ENCODE assay signal across 19 cellular contexts in genomic region chr6:106056060-106056737, GRCh38. TPM values are rescaled to one million over a fixed set of nuclear protein-coding genes. Genes with fewer than 3 reads are reported as not detected.
DNase-seq lines count a peak whose midpoint lies in the region; ATAC-seq, FAIRE-seq and TF ChIP-seq lines count a peak whose summit lies in the region.
"Had no signal": no experiment of that assay in that cellular context is flagged by ENCODE, and none has a peak within 500 bp of the region (broad histone marks: within the 10 kb centered on the region; RNA-seq: fewer than 3 reads in every experiment).

No MANE protein-coding gene starts in this region.

- no peak overlapping the region for H2AK5ac ChIP-seq in H1 (ENCODE audit: low read depth, low read length)

- ATAC-seq in CD4-positive, alpha-beta T cell (ENCODE audit: poor library complexity) = peak; percentile 93
- ATAC-seq in HG02678 (IDR thresholded peaks at IDR 0.05; ENCODE audit: unreplicated experiment) = no peak
- ATAC-seq: activated T-cell treated with anti-CD3 and anti-CD28 coated beads, Interleukin-2, amount 50 U/mL, for 72 hours; stimulated activated memory B cell treated with anti-CD40 and anti-IgM and Interleukin-4, amounts not matched to agents 10 μg/mL and 1 μg/mL and 100 μg/mL, for 72 hours had no signal

- no peak overlapping the region for H2BK12ac ChIP-seq in H1 (ENCODE audit: low read depth, low read length)

- peak; percentile 7 for FAIRE-seq in H1 (lab: Jason Lieb, UNC)

- H3K27ac Mint-ChIP-seq in CD4-positive, alpha-beta T cell = no peak overlapping the region
- H3K27ac Mint-ChIP-seq: activated T-cell treated with anti-CD3 and anti-CD28 coated beads, Interleukin-2, amount 50 U/mL, for 72 hours; nephron; stimulated activated memory B cell treated with anti-CD40 and anti-IgM and Interleukin-4, amounts not matched to agents 10 μg/mL and 1 μg/mL and 100 μg/mL, for 72 hours had no signal

- H3K79me2 ChIP-seq in H1 (ENCODE audit: control insufficient read depth in 1 of 2, insufficient read depth in 2 of 2, low read length in 2 of 2) = no peaks in the 10 kb centered on the region

- H3K27me3 ChIP-seq in CD4-positive, alpha-beta T cell (ENCODE audit: control insufficient read depth, insufficient read depth, low read length) = no peaks in the 10 kb centered on the region
- no peaks in the 10 kb centered on the region; a peak in 1 of 7 replicates for H3K27me3 ChIP-seq in H1 (replicated peaks in 1 of 4; ENCODE audit: control insufficient read depth in 3 of 4, extremely low read depth in 1 of 4, insufficient read depth in 3 of 4, low read length in 3 of 4)
- H3K27me3 ChIP-seq: thyroid gland had no signal

- peaks cover 0 to 7% (median under 1%) of the 10 kb centered on the region in 4 experiments; a peak in 3 of 7 replicates for H3K4me1 ChIP-seq in H1 (replicated peaks in 1 of 4; ENCODE audit: control insufficient read depth in 3 of 4, insufficient read depth in 4 of 4, low read length in 3 of 4)

- DNase-seq in CD4-positive, alpha-beta T cell = peak in 1 of 10 experiments; percentile 8
- DNase-seq in OCI-M1 (lab: John Stamatoyannopoulos, UW) (peak; percentile 40), H1 (ENCODE audit: low read depth in 1 of 2, low spot score in 2 of 2) (no peak), NCI-H2171 (lab: John Stamatoyannopoulos, UW) (no peak)
- no peak for DNase-seq in stimulated activated CD4-positive, alpha-beta T cell treated with anti-CD3 and anti-CD28 coated beads, Interleukin-4, amount 100 ng/mL, for 24 hours
- DNase-seq in activated CD8-positive, alpha-beta memory T cell treated with anti-CD3 and anti-CD28 coated beads, Interleukin-2, amount 50 U/mL, for 4 hours = no peak
- DNase-seq: activated T-cell treated with anti-CD3 and anti-CD28 coated beads, Interleukin-2, amount 50 U/mL, for 72 hours; AML-193; amniotic stem cell; HCEC 1CT; NCI-H146; NCI-H446; SHP77 treated with DMSO at 0.1 percent for 48 hours; stimulated activated CD4-positive, alpha-beta T cell treated with anti-CD3 and anti-CD28 coated beads, Interleukin-12 subunit alpha, Interleukin-12 subunit beta, amount 100 ng/mL, for 4 hours; thyroid gland had no signal

- POLR2A ChIA-PET in CD4-positive, alpha-beta T cell (lab: Charles Lee) = interaction anchor here (0.7 to 1.7 kb wide), 8 partner anchors 9 to 63 kb away, joined by 3 to 8 read pairs (median 4); no protein-coding TSS in a partner anchor
- POLR2A ChIA-PET in H1 (lab: Charles Lee; ENCODE audit: partially characterized antibody) = no interaction called here

- no peaks in the 10 kb centered on the region for H3K36me3 Mint-ChIP-seq in CD4-positive, alpha-beta T cell (ENCODE audit: low read depth)
- H3K36me3 Mint-ChIP-seq: stimulated activated memory B cell treated with anti-CD40 and anti-IgM and Interleukin-4, amounts not matched to agents 10 μg/mL and 1 μg/mL and 100 μg/mL, for 72 hours had no signal

- H3K9me3 ChIP-seq in CD4-positive, alpha-beta T cell (ENCODE audit: control insufficient read depth, low read length) = no peaks in the 10 kb centered on the region
- H3K9me3 ChIP-seq in H1 (ENCODE audit: insufficient read depth in 2 of 2, low read depth in 1 of 2, low read length in 1 of 2) = no peaks in the 10 kb centered on the region
- H3K9me3 ChIP-seq: thyroid gland had no signal

- H4K8ac ChIP-seq in H1 (ENCODE audit: extremely low read depth, insufficient read depth, low read length) = no peak overlapping the region

- 50% methylated on average over 5 of the region's 5 CpGs; no CpG with 5 or more reads in 1 of the 2 experiments for WGBS in H1 (ENCODE audit: extremely low coverage in 1 of 2, insufficient coverage in 1 of 2, insufficient read length in 1 of 2, insufficient replicate concordance in 2 of 2, low coverage in 1 of 2, low lambda C conversion rate in 2 of 2, missing lambda C conversion rate in 1 of 2), 2 experiments

- TF ChIP-seq CTCF in 22Rv1 (IDR thresholded peaks at IDR 0.05) (0 out of 2 replicates have a peak, but pooled peaks have one; percentile 13), H1 (IDR thresholded peaks at IDR 0.05; ENCODE audit: control extremely low read depth in 1 of 3, insufficient read depth in 1 of 3, low read depth in 1 of 3, low read length in 3 of 3) (no peak)
- TF ChIP-seq CTCF in CD4-positive, alpha-beta T cell (IDR thresholded peaks at IDR 0.05) = no peak

- H4K20me1 ChIP-seq in H1 (replicated peaks in 1 of 2; ENCODE audit: control insufficient read depth in 1 of 2, insufficient read depth in 2 of 2, low read length in 2 of 2) = no peaks in the 10 kb centered on the region

- no peak overlapping the region for H3K56ac ChIP-seq in H1 (replicated peaks; ENCODE audit: insufficient read length, low read depth, low read length)

- H3K4me3 ChIP-seq in H1 (ENCODE audit: extremely low read depth in 1 of 4, insufficient read depth in 2 of 4, low read depth in 3 of 4, low read length in 4 of 4) = no peak overlapping the region
- H3K4me3 ChIP-seq: thyroid gland had no signal

- no peak for TF ChIP-seq EP300 in H1 (IDR thresholded peaks at IDR 0.05; ENCODE audit: borderline replicate concordance in 1 of 2, low read depth in 2 of 2, low read length in 2 of 2)

- H2BK15ac ChIP-seq in H1 (ENCODE audit: low read length) = no peak overlapping the region

- H3K4me2 ChIP-seq in H1 (ENCODE audit: insufficient read depth in 1 of 2, low read depth in 2 of 2, low read length in 2 of 2) = peak overlapping the region in 1 of 2 experiments; percentile 24; a peak in 1 of 4 replicates

- no peak overlapping the region for H3K23ac ChIP-seq in H1 (ENCODE audit: insufficient read length)

- no peak overlapping the region for H3K9ac ChIP-seq in H1 (replicated peaks in 1 of 4; ENCODE audit: extremely low read depth in 1 of 4, low read depth in 3 of 4, low read length in 3 of 4)

- H2BK5ac ChIP-seq in H1 (ENCODE audit: low read depth, low read length) = no peak overlapping the region

- no peaks in the 10 kb centered on the region for H3K36me3 ChIP-seq in H1 (ENCODE audit: control insufficient read depth in 2 of 4, insufficient read depth in 4 of 4, low read length in 3 of 4)
- H3K36me3 ChIP-seq: thyroid gland had no signal

- H4K91ac ChIP-seq in H1 (replicated peaks; ENCODE audit: insufficient read length, low read length) = no peak overlapping the region

- H3K4me3 Mint-ChIP-seq in CD4-positive, alpha-beta T cell = peak overlapping the region; percentile 27
- H3K4me3 Mint-ChIP-seq: nephron; stimulated activated memory B cell treated with anti-CD40 and anti-IgM and Interleukin-4, amounts not matched to agents 10 μg/mL and 1 μg/mL and 100 μg/mL, for 72 hours had no signal

- no peaks in the 10 kb centered on the region for H3K23me2 ChIP-seq in H1 (ENCODE audit: low read depth, low read length)

- no peak for TF ChIP-seq RAD21 in H1 (IDR thresholded peaks at IDR 0.05 in 1 of 2, conservative IDR thresholded peaks at IDR 0.05 in 1 of 2; ENCODE audit: low read depth in 2 of 2, low read length in 2 of 2)

- peaks cover 29% of the 10 kb centered on the region for H3K4me1 Mint-ChIP-seq in CD4-positive, alpha-beta T cell (ENCODE audit: low read depth)
- H3K4me1 Mint-ChIP-seq: stimulated activated memory B cell treated with anti-CD40 and anti-IgM and Interleukin-4, amounts not matched to agents 10 μg/mL and 1 μg/mL and 100 μg/mL, for 72 hours had no signal

- H3K27ac ChIP-seq in 22Rv1 (peak overlapping the region; percentile 79), H1 (ENCODE audit: low read depth, low read length) (no peak overlapping the region)
- H3K27ac ChIP-seq in CD4-positive, alpha-beta T cell (ENCODE audit: low read depth, low read length) = no peak overlapping the region
- H3K27ac ChIP-seq: thyroid gland had no signal

- no peaks in the 10 kb centered on the region for H3K79me1 ChIP-seq in H1 (ENCODE audit: low read depth, low read length)

- H2BK120ac ChIP-seq in H1 (replicated peaks; ENCODE audit: low read depth, low read length) = no peak overlapping the region

- 0 out of 2 replicates have a peak overlapping the region, but pooled peaks have one; percentile 38 for H2AFZ ChIP-seq in H1 (ENCODE audit: low read length)

- intact Hi-C loops in CD4-positive, alpha-beta T cell (cut with DNase I, micrococcal nuclease) = no loop called here

- no peak overlapping the region for H2BK20ac ChIP-seq in H1 (ENCODE audit: low read length)

- H3K18ac ChIP-seq in H1 (ENCODE audit: extremely low read depth, low read length) = no peak overlapping the region

- H3K4ac ChIP-seq in H1 (replicated peaks; ENCODE audit: insufficient read length, low read depth, low read length) = no peak overlapping the region

- no peak for TF ChIP-seq POLR2A in H1 (IDR thresholded peaks at IDR 0.05; ENCODE audit: control extremely low read depth in 1 of 2, low read depth in 2 of 2, low read length in 2 of 2)

- no peak overlapping the region for H3K14ac ChIP-seq in H1 (ENCODE audit: insufficient read length)

- H3K27me3 Mint-ChIP-seq in CD4-positive, alpha-beta T cell = no peaks in the 10 kb centered on the region
- H3K27me3 Mint-ChIP-seq: stimulated activated memory B cell treated with anti-CD40 and anti-IgM and Interleukin-4, amounts not matched to agents 10 μg/mL and 1 μg/mL and 100 μg/mL, for 72 hours had no signal

- CTCF ChIA-PET in CD4-positive, alpha-beta T cell (lab: Charles Lee) = interaction anchor here (0.5 to 1.7 kb wide), 4 partner anchors 9 to 141 kb away, joined by 3 to 5 read pairs (median 3); partner anchors contain the start of gene PRDM1
- CTCF ChIA-PET in H1 (lab: Charles Lee; ENCODE audit: partially characterized antibody) = interaction anchor here (0.5 to 1.7 kb wide), 7 partner anchors 16 to 961 kb away, joined by 3 to 5 read pairs (median 3); no protein-coding TSS in a partner anchor

- H3K9me3 Mint-ChIP-seq in CD4-positive, alpha-beta T cell = no peaks in the 10 kb centered on the region
- H3K9me3 Mint-ChIP-seq: activated T-cell treated with anti-CD3 and anti-CD28 coated beads, Interleukin-2, amount 50 U/mL, for 72 hours; nephron; stimulated activated memory B cell treated with anti-CD40 and anti-IgM and Interleukin-4, amounts not matched to agents 10 μg/mL and 1 μg/mL and 100 μg/mL, for 72 hours had no signal

- H4K5ac ChIP-seq in H1 (ENCODE audit: insufficient read length, low read depth, low read length) = no peak overlapping the region

TF ChIP-seq in H1, 55 proteins besides CTCF, POLR2A, EP300 and RAD21 (continues in another document):
- no peak for TF ChIP-seq GTF2F1 (IDR thresholded peaks at IDR 0.05; ENCODE audit: borderline replicate concordance, low read depth, low read length)
- no peak for TF ChIP-seq SP2 (IDR thresholded peaks at IDR 0.05; ENCODE audit: low read length)
- TF ChIP-seq TEAD4 (IDR thresholded peaks at IDR 0.05; ENCODE audit: low read depth, low read length) = no peak

RNA-seq across cellular contexts. Expression of gene PRDM1, which starts 29.9 kb away (rescaled TPM):
- 10 to 100 TPM; 69.9 to 83.4 TPM for total RNA-seq in CD4-positive, alpha-beta T cell
- total RNA-seq in H1 (2021; fragmentation: NEBNext Ultra II Directional; extraction: Animal tissue kit (Norgen Biotek cat#: 25700)) = 0.74 and 1.1 TPM in 2 replicates
- polyA plus RNA-seq in H1 (2011; rRNA removed) = 0.17 and 0.21 TPM in 2 replicates
- polyA plus RNA-seq in H1 (2011; cell fraction: cytosol; rRNA removed) = 0.10 TPM
- polyA plus RNA-seq in H1 (2011; cell fraction: nucleus; rRNA removed) = 0.31 TPM
- polyA plus RNA-seq in H1 (2012, experiment 1 of 2) = 0.29 to 0.72 TPM (median 0.37 TPM) in 4 replicates
- polyA plus RNA-seq in H1 (2012, experiment 2 of 2) = 0.35 TPM
- polyA plus RNA-seq in H1 (2013, experiment 1 of 2) = 0.45 TPM
- 0.39 TPM for polyA plus RNA-seq in H1 (2013, experiment 2 of 2)
- 0.35 and 2.6 TPM in 2 replicates for polyA minus RNA-seq in H1 (2011; rRNA and poly(A)+ RNA removed)
- polyA minus RNA-seq in H1 (2011; cell fraction: cytosol; rRNA and poly(A)+ RNA removed) = not detected
- polyA minus RNA-seq in H1 (2011; cell fraction: nucleus; rRNA and poly(A)+ RNA removed) = 0.40 TPM

Comparison
In these comparisons a context has a peak if more than half of its experiments do, and no peak if none do; other contexts are left out.
1. RNA of gene PRDM1, which starts 29.9 kb away (total RNA-seq): 69.9 to 83.4 TPM in CD4-positive, alpha-beta T cell; 0.74 to 1.1 TPM in H1; every median in the first group is over 10 times any median in the second.